Comparison of ENCODE assay signal across 15 cellular contexts in genomic region chr17:65270499-65270898, GRCh38.
DNase-seq lines count a peak whose midpoint lies in the region; ATAC-seq and TF ChIP-seq lines count a peak whose summit lies in the region.
"Had no signal": no experiment of that assay in that cellular context is flagged by ENCODE, and none has a peak within 500 bp of the region (broad histone marks: within the 10 kb centered on the region; RNA-seq: fewer than 3 reads in every experiment).

No MANE protein-coding gene starts in this region.

- ATAC-seq in GM23338 (peak; percentile 44), T-helper 17 cell (no peak)

- intact Hi-C loops in stomach (cut with DNase I; ENCODE audit: low total_unique reads): no loop called here

- TF ChIP-seq CTCF in GM23338 (conservative IDR thresholded peaks at IDR 0.05; ENCODE audit: low read depth in 2 of 2): no peak
- TF ChIP-seq CTCF in endodermal cell (conservative IDR thresholded peaks at IDR 0.05): no peak
- TF ChIP-seq CTCF in nephron (IDR thresholded peaks at IDR 0.05; ENCODE audit: unreplicated experiment in 3 of 3): no peak
- TF ChIP-seq CTCF in stomach (IDR thresholded peaks at IDR 0.05): no peak

- H3K4me2 ChIP-seq in GM23338: no peak overlapping the region
- H3K4me2 ChIP-seq: BLaER1 treated with 17β-estradiol and CSF1 and Interleukin-3, amounts not matched to agents 10 nM and 100 nM had no signal

- H3K9me2 ChIP-seq in GM23338 (ENCODE audit: insufficient read depth): peaks cover 2% of the 10 kb centered on the region; the same call in 1 of the 2 replicates

- H3K27me3 Mint-ChIP-seq in GM23338 (ENCODE audit: insufficient read depth, low read depth, poor library complexity) (no peaks in the 10 kb centered on the region), endodermal cell (ENCODE audit: insufficient read depth) (no peaks in the 10 kb centered on the region), nephron (ENCODE audit: low read depth) (no peaks in the 10 kb centered on the region), T-helper 17 cell (peaks cover 9% of the 10 kb centered on the region)

- no peak for TF ChIP-seq POLR2A in stomach (IDR thresholded peaks at IDR 0.05)

- peak overlapping the region; percentile 73; the same call in 1 of the 2 replicates for H2AFZ ChIP-seq in GM23338

- H3K4me1 Mint-ChIP-seq in GM23338: peaks cover 4% of the 10 kb centered on the region; the same call in 2 of the 3 replicates
- H3K4me1 Mint-ChIP-seq in endodermal cell: no peaks in the 10 kb centered on the region
- H3K4me1 Mint-ChIP-seq in nephron: no peaks in the 10 kb centered on the region
- peaks cover 8% of the 10 kb centered on the region for H3K4me1 Mint-ChIP-seq in T-helper 17 cell
- H3K4me1 Mint-ChIP-seq: CD4-positive, CD25-positive, alpha-beta regulatory T cell had no signal

- peaks cover 3% of the 10 kb centered on the region; the same call in 2 of the 3 replicates for H3K9me3 Mint-ChIP-seq in GM23338
- H3K9me3 Mint-ChIP-seq in endodermal cell: no peaks in the 10 kb centered on the region
- peaks cover 26% of the 10 kb centered on the region for H3K9me3 Mint-ChIP-seq in nephron

- H3K36me3 Mint-ChIP-seq in GM23338 (ENCODE audit: low read depth) (no peaks in the 10 kb centered on the region), endodermal cell (ENCODE audit: low read depth) (no peaks in the 10 kb centered on the region), nephron (ENCODE audit: low read depth) (no peaks in the 10 kb centered on the region), T-helper 17 cell (ENCODE audit: low read depth) (no peaks in the 10 kb centered on the region)
- H3K36me3 Mint-ChIP-seq: CD4-positive, CD25-positive, alpha-beta regulatory T cell had no signal

- H3K27ac Mint-ChIP-seq in GM23338 (no peak overlapping the region), endodermal cell (no peak overlapping the region), nephron (peak overlapping the region in 2 of 3 experiments; percentile 64 to 65), T-helper 17 cell (no peak overlapping the region)
- H3K27ac Mint-ChIP-seq: CD4-positive, CD25-positive, alpha-beta regulatory T cell had no signal

- H3K4me3 Mint-ChIP-seq in GM23338: no peak overlapping the region
- H3K4me3 Mint-ChIP-seq in endodermal cell: no peak overlapping the region
- H3K4me3 Mint-ChIP-seq in nephron: no peak overlapping the region
- H3K4me3 Mint-ChIP-seq in T-helper 17 cell: no peak overlapping the region
- H3K4me3 Mint-ChIP-seq: CD4-positive, CD25-positive, alpha-beta regulatory T cell had no signal

- WGBS in endodermal cell (ENCODE audit: insufficient coverage in 1 of 2, insufficient read length in 1 of 2), 2 experiments: 85 to 87% methylated on average over 8 of the region's 8 CpGs
- 55 to 76% (median 64%) methylated on average over 8 of the region's 8 CpGs for WGBS in stomach, 5 donors

- H3K36me3 ChIP-seq in GM23338 (ENCODE audit: insufficient read depth) (no peaks in the 10 kb centered on the region), endodermal cell (ENCODE audit: control insufficient read depth, insufficient read depth, low read length) (no peaks in the 10 kb centered on the region), stomach (no peaks in the 10 kb centered on the region)
- H3K36me3 ChIP-seq: BLaER1 treated with 17β-estradiol and CSF1 and Interleukin-3, amounts not matched to agents 10 nM and 100 nM; HAP-1 had no signal

- no peak for DNase-seq in GM23338 (ENCODE audit: low spot score)
- peak; percentile 26 for DNase-seq in endodermal cell
- DNase-seq in stomach: no peak
- DNase-seq in NCI-H774 (lab: John Stamatoyannopoulos, UW): no peak
- no peak for DNase-seq in nucleus accumbens (lab: John Stamatoyannopoulos, UW)
- DNase-seq in SKM-1 (lab: John Stamatoyannopoulos, UW; ENCODE audit: unreplicated experiment): no peak
- DNase-seq in T-helper 17 cell: no peak
- DNase-seq: AML-193; CD4-positive, CD25-positive, alpha-beta regulatory T cell; DMS 273 treated with DMSO at 0.1 percent for 48 hours; GOT3 had no signal

- H4K20me1 ChIP-seq in GM23338 (replicated peaks; ENCODE audit: insufficient read depth): no peaks in the 10 kb centered on the region
- H4K20me1 ChIP-seq: BLaER1 treated with 17β-estradiol and CSF1 and Interleukin-3, amounts not matched to agents 10 nM and 100 nM had no signal

- no peaks in the 10 kb centered on the region for H3F3A ChIP-seq in GM23338 (replicated peaks; ENCODE audit: low read depth)

- H3K27ac ChIP-seq in GM23338 (ENCODE audit: low read depth) (no peak overlapping the region), endodermal cell (ENCODE audit: low read depth, low read length) (no peak overlapping the region), stomach (peak overlapping the region in 3 of 5 donors; percentile 33 to 76 (median 38))
- H3K27ac ChIP-seq: 22Rv1; BLaER1 treated with 17β-estradiol and CSF1 and Interleukin-3, amounts not matched to agents 10 nM and 100 nM had no signal

- H3K27me3 ChIP-seq in GM23338 (ENCODE audit: insufficient read depth) (no peaks in the 10 kb centered on the region), endodermal cell (ENCODE audit: control insufficient read depth, insufficient read depth, low read length, poor library complexity, severe bottlenecking) (no peaks in the 10 kb centered on the region), stomach (no peaks in the 10 kb centered on the region)
- H3K27me3 ChIP-seq: BLaER1 treated with 17β-estradiol and CSF1 and Interleukin-3, amounts not matched to agents 10 nM and 100 nM had no signal

- H3K4me1 ChIP-seq in GM23338 (ENCODE audit: insufficient read depth): no peaks in the 10 kb centered on the region
- H3K4me1 ChIP-seq in endodermal cell (ENCODE audit: control insufficient read depth, insufficient read depth, low read length): no peaks in the 10 kb centered on the region
- peaks cover 0 to 5% (median 0%) of the 10 kb centered on the region in 4 donors for H3K4me1 ChIP-seq in stomach
- H3K4me1 ChIP-seq: HAP-1 had no signal

- H3K4me3 ChIP-seq in GM23338 (no peak overlapping the region), endodermal cell (ENCODE audit: low read length) (no peak overlapping the region), stomach (no peak overlapping the region)
- H3K4me3 ChIP-seq: BLaER1 treated with 17β-estradiol and CSF1 and Interleukin-3, amounts not matched to agents 10 nM and 100 nM; HAP-1 had no signal

- H3K79me2 ChIP-seq in GM23338 (replicated peaks; ENCODE audit: insufficient read depth): no peaks in the 10 kb centered on the region

- H3K9me3 ChIP-seq in endodermal cell (ENCODE audit: control insufficient read depth, low read length) (no peaks in the 10 kb centered on the region), stomach (peaks cover 0 to 3% (median 0%) of the 10 kb centered on the region in 4 donors), T-helper 17 cell (ENCODE audit: control insufficient read depth, low read length, poor library complexity, severe bottlenecking) (no peaks in the 10 kb centered on the region)
- H3K9me3 ChIP-seq: HAP-1 had no signal

- H3K9ac ChIP-seq in endodermal cell (ENCODE audit: extremely low read depth, low read length, poor library complexity, severe bottlenecking): no peak overlapping the region
- H3K9ac ChIP-seq: BLaER1 treated with 17β-estradiol and CSF1 and Interleukin-3, amounts not matched to agents 10 nM and 100 nM had no signal

- TF ChIP-seq EP300 in stomach (IDR thresholded peaks at IDR 0.05): no peak

TF ChIP-seq in GM23338, 12 proteins besides CTCF, POLR2A, EP300 and RAD21 (continues in another document):
- no peak for TF ChIP-seq CREB1 (CRISPR knock-in tag; IDR thresholded peaks at IDR 0.05; ENCODE audit: low read depth)

Comparison
In these comparisons a context has a peak if more than half of its experiments do, and no peak if none do; other contexts are left out.
1. H3K27ac ChIP-seq: peak in stomach (3 of 5); none in GM23338 (single experiment) and endodermal cell (single experiment).
2. H3K27ac Mint-ChIP-seq: peak in nephron (2 of 3); none in GM23338 (single experiment), endodermal cell (single experiment) and T-helper 17 cell (single experiment).